ENCODE assay signal across 9 cellular contexts in the genomic region with DNA sequence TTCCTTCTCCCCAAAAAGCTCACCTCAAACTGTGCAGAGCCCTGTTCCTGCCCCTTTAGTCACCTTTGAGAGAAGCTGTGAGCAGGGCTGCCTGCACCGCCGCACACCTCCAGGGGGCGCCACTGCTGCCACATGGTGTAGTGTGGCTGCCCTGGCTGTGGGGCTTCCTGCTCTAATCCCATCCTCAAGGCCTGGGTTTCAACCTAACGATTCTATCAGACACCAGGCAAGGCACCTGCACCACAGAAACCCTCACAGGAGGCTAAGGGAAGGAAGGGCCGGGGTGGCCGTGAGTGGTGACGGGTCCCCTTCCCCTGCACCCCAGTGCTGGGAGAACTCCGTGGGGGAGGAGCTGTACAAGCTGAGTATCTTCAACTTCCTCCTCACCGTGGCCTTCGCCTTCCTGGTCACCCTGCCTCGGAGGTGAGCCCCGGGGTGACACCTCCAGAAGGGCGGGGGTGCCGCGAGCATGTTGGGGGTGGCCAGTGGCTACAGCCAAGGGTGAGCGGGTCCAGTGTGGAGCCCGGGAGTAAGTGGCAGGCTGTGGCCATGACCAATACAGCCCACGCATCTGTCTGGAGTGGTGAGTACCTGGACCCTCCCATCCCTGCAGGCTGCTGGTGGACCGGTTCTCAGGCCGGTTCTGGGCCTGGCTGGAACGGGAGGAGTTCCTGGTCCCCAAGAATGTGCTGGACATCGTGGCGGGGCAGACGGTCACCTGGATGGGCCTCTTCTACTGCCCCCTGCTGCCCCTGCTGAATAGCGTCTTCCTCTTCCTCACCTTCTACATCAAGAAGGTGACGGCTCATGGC. TPM values are rescaled to one million over a fixed set of nuclear protein-coding genes. Genes with fewer than 3 reads are reported as not detected.
A peak's percentile ranks its signal among the peaks of the same experiment; 100 is the strongest.
DNase-seq lines count a peak whose midpoint lies in the region; ATAC-seq, FAIRE-seq and TF ChIP-seq lines count a peak whose summit lies in the region.
"Had no signal": no experiment of that assay in that cellular context is flagged by ENCODE, and none has a peak within 500 bp of the region (broad histone marks: within the 10 kb centered on the region; RNA-seq: fewer than 3 reads in every experiment).

No MANE protein-coding gene starts in this region.

- peaks cover 9% of the 10 kb centered on the region for H3K36me3 Mint-ChIP-seq in IgD-negative memory B cell

- H3K27ac Mint-ChIP-seq in IgD-negative memory B cell, result peak overlapping the region; percentile 78 to 93 (median 91)

- peaks cover 28 to 58% (median 52%) of the 10 kb centered on the region in 3 donors for H3K4me1 Mint-ChIP-seq in IgD-negative memory B cell

- no peaks in the 10 kb centered on the region for H3K27me3 ChIP-seq in BLaER1

- H3K9ac ChIP-seq in BLaER1 (no peak overlapping the region), kidney (ENCODE audit: low read length in 2 of 2) (no peak overlapping the region)

- TF ChIP-seq CTCF in kidney (IDR thresholded peaks at IDR 0.05; ENCODE audit: borderline replicate concordance, extremely low read depth, insufficient read depth), result peak; percentile 8

- no peaks in the 10 kb centered on the region for H3K9me3 ChIP-seq in BLaER1
- no peaks in the 10 kb centered on the region for H3K9me3 ChIP-seq in kidney (ENCODE audit: control insufficient read depth in 1 of 2, low read length in 2 of 2)

- intact Hi-C loops in kidney (cut with DNase I), result no loop called here

- no peak for FAIRE-seq in kidney (lab: Jason Lieb, UNC)

- peak overlapping the region; percentile 44 to 91 (median 60) for H3K4me3 Mint-ChIP-seq in IgD-negative memory B cell

- H3K4me3 ChIP-seq in BLaER1 (no peak overlapping the region), kidney (ENCODE audit: low read length in 2 of 2) (no peak overlapping the region)

- H4K20me1 ChIP-seq in BLaER1, result peaks cover 26% of the 10 kb centered on the region

- H3K36me3 ChIP-seq in BLaER1, result peaks cover 31% of the 10 kb centered on the region
- no peaks in the 10 kb centered on the region for H3K36me3 ChIP-seq in kidney (ENCODE audit: control insufficient read depth in 1 of 2, insufficient read depth in 2 of 2, low read length in 2 of 2)

- H3K4me1 ChIP-seq in BLaER1 (peaks cover 87% of the 10 kb centered on the region), kidney (ENCODE audit: control insufficient read depth in 1 of 2, insufficient read depth in 1 of 2, low read depth in 1 of 2, low read length in 2 of 2) (peaks cover 5 to 8% of the 10 kb centered on the region in 2 donors)

- peak; percentile 47 for DNase-seq in activated CD8-positive, alpha-beta memory T cell treated with anti-CD3 and anti-CD28 coated beads, Interleukin-2, amount 50 U/mL, for 4 hours
- DNase-seq in kidney (no peak), amygdala (lab: John Stamatoyannopoulos, UW) (no peak), GDM1 (lab: John Stamatoyannopoulos, UW) (no peak), NCI-H345 treated with DMSO at 0.1 percent for 48 hours (lab: John Stamatoyannopoulos, UW; ENCODE audit: unreplicated experiment) (no peak)

- peak overlapping the region; percentile 47 for H3K4me2 ChIP-seq in BLaER1

- no peak for ATAC-seq in HG03135 (IDR thresholded peaks at IDR 0.05; ENCODE audit: unreplicated experiment)

- no peaks in the 10 kb centered on the region for H3K9me3 Mint-ChIP-seq in IgD-negative memory B cell

- H3K27me3 Mint-ChIP-seq in IgD-negative memory B cell, result no peaks in the 10 kb centered on the region

- peak overlapping the region; percentile 53 for H3K27ac ChIP-seq in BLaER1
- H3K27ac ChIP-seq in kidney (ENCODE audit: low read depth in 2 of 2, low read length in 2 of 2), result no peak overlapping the region

RNA-seq across cellular contexts. Expression of a gene that starts 7.0 kb away (rescaled TPM):
- polyA plus RNA-seq in IgD-negative memory B cell, result 97.5 TPM
- total RNA-seq in kidney, result 35.9 TPM
- 1.0 TPM for polyA plus RNA-seq in kidney (ENCODE audit: insufficient read depth, low read depth, low replicate concordance)

RNA-seq across cellular contexts. Expression of a gene that starts 8.6 kb away (rescaled TPM):
- not detected for polyA plus RNA-seq in IgD-negative memory B cell
- total RNA-seq in kidney, result not detected
- polyA plus RNA-seq in kidney (ENCODE audit: insufficient read depth, low read depth, low replicate concordance), result not detected
- polyA plus RNA-seq: adipose tissue had no signal

RNA-seq across cellular contexts. Expression of a gene that starts 9.0 kb away (rescaled TPM):
- 212 TPM for polyA plus RNA-seq in IgD-negative memory B cell
- total RNA-seq in kidney, result 115 TPM
- 15.0 TPM for polyA plus RNA-seq in kidney (ENCODE audit: insufficient read depth, low read depth, low replicate concordance)

RNA-seq across cellular contexts. Expression of a gene that starts 30.8 kb away (rescaled TPM):
- polyA plus RNA-seq in IgD-negative memory B cell (633 TPM), kidney (ENCODE audit: insufficient read depth, low read depth, low replicate concordance) (149 TPM)
- total RNA-seq in kidney, result 165 TPM

RNA-seq across cellular contexts. Expression of a gene that starts 49.3 kb away (rescaled TPM):
- polyA plus RNA-seq in IgD-negative memory B cell (7.0 TPM), kidney (ENCODE audit: insufficient read depth, low read depth, low replicate concordance) (9.3 TPM)
- total RNA-seq in kidney, result 12.7 TPM

Comparison
In these comparisons a context has a peak if more than half of its experiments do, and no peak if none do; other contexts are left out.
1. RNA of a gene that starts 7.0 kb away (polyA plus RNA-seq): 97.5 TPM in IgD-negative memory B cell (single experiment); 1.0 TPM in kidney (single experiment); every median in the first group is over 10 times any median in the second.
2. RNA of a gene that starts 9.0 kb away (polyA plus RNA-seq): 212 TPM in IgD-negative memory B cell (single experiment); 15.0 TPM in kidney (single experiment); every median in the first group is over 10 times any median in the second.